ENCODE assay signal across 25 cellular contexts in the genomic region with DNA sequence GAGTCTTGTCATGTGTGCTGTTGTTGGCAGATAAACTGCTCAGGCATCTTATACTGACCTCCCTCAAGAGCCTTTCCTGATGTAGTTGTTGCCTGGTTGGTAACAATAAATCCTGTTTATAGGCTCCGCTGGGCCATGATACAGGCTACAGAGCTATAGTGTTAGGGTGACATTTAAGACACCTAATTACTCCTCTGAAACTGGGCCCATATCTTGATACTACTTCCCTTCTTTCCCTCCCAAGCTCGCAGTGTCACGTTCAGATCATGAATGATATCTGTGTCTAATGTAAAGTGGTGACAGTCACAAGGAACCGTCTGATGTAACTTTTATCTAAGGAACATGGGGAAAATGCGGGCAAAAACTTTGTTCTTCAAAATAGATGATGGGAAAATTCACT. TPM values are rescaled to one million over a fixed set of nuclear protein-coding genes. Genes with fewer than 3 reads are reported as not detected.
DNase-seq lines count a peak whose midpoint lies in the region; ATAC-seq, FAIRE-seq and TF ChIP-seq lines count a peak whose summit lies in the region.
"Had no signal": no experiment of that assay in that cellular context is flagged by ENCODE, and none has a peak within 500 bp of the region (broad histone marks: within the 10 kb centered on the region; RNA-seq: fewer than 3 reads in every experiment).

No MANE protein-coding gene starts in this region.

- FAIRE-seq in K562 (lab: Jason Lieb, UNC), result no peak
- no peak for FAIRE-seq in H54 (lab: Jason Lieb, UNC)
- FAIRE-seq: A204.1, GM12891 had no signal

- no peak overlapping the region for H3K4me3 ChIP-seq in K562
- H3K4me3 ChIP-seq: BLaER1 had no signal

- peak overlapping the region; percentile 81 for H2AFZ ChIP-seq in K562 (ENCODE audit: low read depth, low read length)

- no peak for TF ChIP-seq CTCF in K562 (IDR thresholded peaks at IDR 0.05 in 2 of 3, conservative IDR thresholded peaks at IDR 0.05 in 1 of 3; ENCODE audit: insufficient read depth in 2 of 3, low read depth in 1 of 3, low read length in 3 of 3)

- TF ChIP-seq EP300 in K562 (IDR thresholded peaks at IDR 0.05; ENCODE audit: low read length), result peak; percentile 18; the same call in 1 of the 2 replicates

- in situ Hi-C loops in SK-MEL-5 (cut with HindIII; ENCODE audit: low pct_unique_long_range_greater_than_20kb, low sequenced_read_pairs) (no loop called here), K562 (cut with MboI) (no loop called here)

- no peaks in the 10 kb centered on the region for H3K79me2 ChIP-seq in K562 (ENCODE audit: control insufficient read depth, insufficient read depth, low read length)

- BruUV-seq in K562 (replicated peaks; lab: Mats Ljungman, UMichigan), result no TSS peak

- no peaks in the 10 kb centered on the region for H3K27me3 ChIP-seq in K562 (ENCODE audit: control insufficient read depth in 2 of 2, insufficient read depth in 2 of 2, low read length in 2 of 2)
- H3K27me3 ChIP-seq: BE2C, BLaER1 had no signal

- TF ChIP-seq RAD21 in K562 (CRISPR knock-in tag; conservative IDR thresholded peaks at IDR 0.05 in 1 of 2, IDR thresholded peaks at IDR 0.05 in 1 of 2), result no peak

- peak; percentile 86 for ATAC-seq in K562
- no peak for ATAC-seq in HG02885 (IDR thresholded peaks at IDR 0.05; ENCODE audit: poor library complexity, unreplicated experiment)
- no peak for ATAC-seq in HG03175 (IDR thresholded peaks at IDR 0.05; ENCODE audit: unreplicated experiment)

- peak overlapping the region; percentile 13; the same call in 2 of the 3 replicates for H3K27ac ChIP-seq in K562 (ENCODE audit: extremely low read depth, low read depth, low read length)
- H3K27ac ChIP-seq: BLaER1 had no signal

- no peaks in the 10 kb centered on the region for H4K20me1 ChIP-seq in K562 (replicated peaks; ENCODE audit: control insufficient read depth, insufficient read depth, low read length)
- H4K20me1 ChIP-seq: BLaER1 had no signal

- DNase-seq in SK-MEL-5 (ENCODE audit: low read depth, low spot score) (peak; percentile 54), K562 (ENCODE audit: extremely low read depth in 1 of 4, low spot score in 3 of 4) (peak in 2 of 4 experiments; percentile 15 to 20), left kidney (ENCODE audit: low read depth, low spot score) (peak; percentile 79), H54 (ENCODE audit: insufficient read length, low spot score) (no peak), amniotic stem cell (lab: John Stamatoyannopoulos, UW) (no peak)
- DNase-seq: 8988T; ACHN; BE2C; C1 segment of cervical spinal cord; CD4-positive, alpha-beta memory T cell; CD4-positive, CD25-positive, alpha-beta regulatory T cell; CD8-positive, alpha-beta memory T cell; COR-L47; DMS 273 treated with DMSO at 0.1 percent for 48 hours; DMS153; DMS53; DMS79; DND-41; EL; GDM1 had no signal

- peak overlapping the region; percentile 49; the same call in 1 of the 2 replicates for H3K4me2 ChIP-seq in K562 (ENCODE audit: insufficient read depth, low read length)
- H3K4me2 ChIP-seq: BLaER1 had no signal

- POLR2A ChIA-PET in K562 (lab: Yijun Ruan, JAX), result interaction anchor here (0.6 to 2.0 kb wide), 3 partner anchors 10 to 93 kb away, joined by 4 to 6 read pairs (median 5); no protein-coding TSS in a partner anchor

- no peaks in the 10 kb centered on the region for H3K9me1 ChIP-seq in K562 (ENCODE audit: control insufficient read depth, insufficient read depth, low read length)

- 4% methylated on average over 5 of the region's 5 CpGs for whole genome bisulfite sequencing in K562 (ENCODE audit: insufficient coverage, low coverage, missing lambda C conversion rate)

- H3K36me3 ChIP-seq in K562 (ENCODE audit: control insufficient read depth, insufficient read depth, low read length), result no peaks in the 10 kb centered on the region
- H3K36me3 ChIP-seq: BE2C had no signal

- CTCF ChIA-PET in K562 (lab: Yijun Ruan, JAX; ENCODE audit: low intra/inter-chr PET ratio), result no interaction called here

- H3K9me3 ChIP-seq in K562 (replicated peaks; ENCODE audit: control insufficient read depth, insufficient read depth, low read depth, low read length), result no peaks in the 10 kb centered on the region
- H3K9me3 ChIP-seq: BE2C had no signal

- H3K4me1 ChIP-seq in K562 (replicated peaks in 1 of 2; ENCODE audit: control insufficient read depth in 2 of 2, insufficient read depth in 2 of 2, low read length in 2 of 2), result peaks cover 0 to 11% of the 10 kb centered on the region in 2 experiments; a peak in 3 of 5 replicates
- H3K4me1 ChIP-seq: BE2C, BLaER1 had no signal

- intact Hi-C loops in K562 (cut with micrococcal nuclease), result no loop called here

- TF ChIP-seq POLR2A in K562 (conservative IDR thresholded peaks at IDR 0.05) (no peak), H54 (IDR thresholded peaks at IDR 0.05; ENCODE audit: low read depth, low read length) (no peak)

- no peak overlapping the region; a peak in 1 of 4 replicates for H3K9ac ChIP-seq in K562 (ENCODE audit: insufficient read depth in 1 of 2, low read depth in 2 of 2, low read length in 2 of 2)
- H3K9ac ChIP-seq: BLaER1 had no signal

TF ChIP-seq in K562, 482 proteins besides CTCF, POLR2A, EP300 and RAD21 (continues in another document):
- TF ChIP-seq U2AF2 (optimal IDR thresholded peaks at IDR 0.05; ENCODE audit: low read depth, low read length), result no peak
- TF ChIP-seq CEBPG (CRISPR knock-in tag; IDR thresholded peaks at IDR 0.05), result no peak
- 0 out of 4 replicates have a peak, but pooled peaks of 1 of the 2 experiments have one; percentile 15 for TF ChIP-seq CEBPG (tag; conservative IDR thresholded peaks at IDR 0.05 in 1 of 2, IDR thresholded peaks at IDR 0.05 in 1 of 2)
- TF ChIP-seq MYC (IDR thresholded peaks at IDR 0.05; ENCODE audit: low read depth, low read length), result peak; percentile 38; the same call in 1 of the 2 replicates
- TF ChIP-seq MYC (CRISPR knock-in tag; IDR thresholded peaks at IDR 0.05; ENCODE audit: borderline replicate concordance, low read depth), result no peak
- TF ChIP-seq SOX6 (IDR thresholded peaks at IDR 0.05), result 0 out of 2 replicates have a peak, but pooled peaks have one; percentile 34
- peak; percentile 47; the same call in 1 of the 2 replicates for TF ChIP-seq EP400 (IDR thresholded peaks at IDR 0.05)
- TF ChIP-seq DPF2 (IDR thresholded peaks at IDR 0.05), result peak; percentile 51; the same call in 1 of the 2 replicates
- peak; percentile 77 for TF ChIP-seq CXXC5 (CRISPR knock-in tag; IDR thresholded peaks at IDR 0.05)

RNA-seq across cellular contexts. Expression of gene CROT, which starts 35.4 kb away (rescaled TPM):
- total RNA-seq in SK-MEL-5 (2014; rRNA removed; shearing (Covaris generic)), result 5.9 and 7.1 TPM in 2 replicates
- 7.4 and 10.7 TPM in 2 replicates for polyA plus RNA-seq in SK-MEL-5 (2015; cell fraction: cytosol; rRNA removed)
- 24.5 and 60.0 TPM in 2 replicates for polyA plus RNA-seq in SK-MEL-5 (2015; cell fraction: nucleus; rRNA removed)
- total RNA-seq in K562 (2011; cell fraction: chromatin; rRNA removed; ENCODE audit: low replicate concordance), result 2.8 and 14.6 TPM in 2 replicates
- 1.2 and 1.3 TPM in 2 replicates for total RNA-seq in K562 (2011; cell fraction: nucleolus; rRNA removed)
- total RNA-seq in K562 (2011; cell fraction: nucleoplasm; rRNA removed), result 4.0 and 6.9 TPM in 2 replicates
- 2.6 and 2.7 TPM in 2 replicates for total RNA-seq in K562 (2014; rRNA removed)
- 7.5 and 8.1 TPM in 2 replicates for total RNA-seq in K562 (2014; rRNA removed; fragmentation: Illumina TruSeq; extraction: Trizol)
- total RNA-seq in K562 (2015; rRNA removed; fragmentation: Illumina TruSeq; extraction: Trizol), result 6.1 and 6.8 TPM in 2 replicates
- 4.8 and 5.1 TPM in 2 replicates for total RNA-seq in K562 (2021)
- 0.07 and 2.5 TPM in 2 replicates for polyA plus RNA-seq in K562 (2011; rRNA removed)
- polyA plus RNA-seq in K562 (2011; cell fraction: cytosol; rRNA removed), result 0.33 TPM in 1 of 2 replicates, not detected in the other
- 0.15 and 1.7 TPM in 2 replicates for polyA plus RNA-seq in K562 (2011; cell fraction: nucleus; rRNA removed)
- 5.0 and 5.5 TPM in 2 replicates for polyA plus RNA-seq in K562 (2012)
- polyA plus RNA-seq in K562 (2014; fragmentation: Illumina TruSeq; extraction: Trizol), result 4.2 and 6.5 TPM in 2 replicates
- polyA plus RNA-seq in K562 (2014; fragmentation: Nextera tagmentation; extraction: Ambion mirVana), result 1 to 10 TPM; 4.0 to 4.5 TPM
- polyA plus RNA-seq in K562 (2014; rRNA removed), result 3.7 and 6.8 TPM in 2 replicates
- polyA minus RNA-seq in K562 (2011; rRNA and poly(A)+ RNA removed), result 0.30 and 2.8 TPM in 2 replicates
- polyA minus RNA-seq in K562 (2011; cell fraction: cytosol; rRNA and poly(A)+ RNA removed), result 0.67 TPM in 1 of 2 replicates, not detected in the other
- polyA minus RNA-seq in K562 (2011; cell fraction: nucleus; rRNA and poly(A)+ RNA removed), result 0.56 and 3.8 TPM in 2 replicates

Comparison
In these comparisons a context has a peak if more than half of its experiments do, and no peak if none do; other contexts are left out.
1. DNase-seq: peak in SK-MEL-5 (single experiment) and left kidney (single experiment); none in H54 (single experiment) and amniotic stem cell (single experiment).